Comparison of ENCODE assay signal across 9 cellular contexts in the genomic region with DNA sequence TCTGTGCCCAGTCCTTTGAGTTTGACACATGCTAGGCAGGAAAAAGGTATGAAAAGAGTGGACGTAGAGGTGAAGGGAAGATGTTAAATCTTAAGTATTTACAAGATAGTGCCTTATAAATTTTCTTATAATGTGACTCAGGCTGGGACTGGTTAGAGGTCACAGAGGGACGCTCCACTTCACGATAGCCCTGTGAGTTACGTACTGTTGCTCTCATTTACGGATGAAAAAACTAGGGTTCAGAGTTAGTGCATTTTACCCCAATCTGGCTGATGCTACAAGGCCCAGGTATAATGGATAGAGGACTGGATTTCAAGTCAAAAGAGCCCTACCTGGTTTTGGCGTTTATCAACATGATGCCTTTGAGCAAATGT. TPM values are rescaled to one million over a fixed set of nuclear protein-coding genes. Genes with fewer than 3 reads are reported as not detected.
A peak's percentile ranks its signal among the peaks of the same experiment; 100 is the strongest.
DNase-seq lines count a peak whose midpoint lies in the region; ATAC-seq, FAIRE-seq and TF ChIP-seq lines count a peak whose summit lies in the region.
"Had no signal": no experiment of that assay in that cellular context is flagged by ENCODE, and none has a peak within 500 bp of the region (broad histone marks: within the 10 kb centered on the region; RNA-seq: fewer than 3 reads in every experiment).

No MANE protein-coding gene starts in this region.

- peaks cover 32% of the 10 kb centered on the region for H3K79me2 ChIP-seq in GM12878 (ENCODE audit: control insufficient read depth, insufficient read depth, low read length)

- BruUV-seq in GM12878 (replicated peaks; lab: Mats Ljungman, UMichigan) = TSS peak; percentile 64

- TF ChIP-seq CTCF in BJ (IDR thresholded peaks at IDR 0.05; ENCODE audit: insufficient read depth, low read depth, low read length) = no peak
- TF ChIP-seq CTCF in GM12878 (IDR thresholded peaks at IDR 0.05 in 2 of 3, conservative IDR thresholded peaks at IDR 0.05 in 1 of 3; ENCODE audit: control insufficient read depth in 2 of 3, extremely low read depth in 1 of 3, insufficient read depth in 1 of 3, low read depth in 3 of 3, low read length in 3 of 3) = no peak

- no peak for TF ChIP-seq EP300 in GM12878 (IDR thresholded peaks at IDR 0.05; ENCODE audit: borderline replicate concordance in 1 of 2, control insufficient read depth in 1 of 2, low read depth in 2 of 2, low read length in 2 of 2)

- H2AFZ ChIP-seq in GM12878 (ENCODE audit: control insufficient read depth, low read depth, low read length) = peak overlapping the region; percentile 94; the same call in 1 of the 2 replicates

- no peaks in the 10 kb centered on the region for H3K27me3 ChIP-seq in BJ (ENCODE audit: control insufficient read depth, insufficient read depth, low read length)
- H3K27me3 ChIP-seq in HUES48 (ENCODE audit: control insufficient read depth, insufficient read depth, low read length) = no peaks in the 10 kb centered on the region
- H3K27me3 ChIP-seq in GM12878 (replicated peaks in 1 of 2; ENCODE audit: control insufficient read depth in 2 of 2, insufficient read depth in 2 of 2, low read length in 1 of 2) = 0 out of 4 replicates have a peak, but pooled peaks cover 0 to 6% of the 10 kb centered on the region in 2 experiments
- no peaks in the 10 kb centered on the region for H3K27me3 ChIP-seq in muscle layer of colon (ENCODE audit: control insufficient read depth in 1 of 2, insufficient read depth in 2 of 2, low read length in 2 of 2)

- RAD21 ChIA-PET in GM12878 (lab: Charles Lee; ENCODE audit: unreplicated experiment) = interaction anchor here (1.2 to 2.1 kb wide), 4 partner anchors 22 to 131 kb away, joined by 3 to 19 read pairs (median 4); no protein-coding TSS in a partner anchor

- peak overlapping the region; percentile 96 for H3K27ac ChIP-seq in HUES48 (ENCODE audit: low read depth, low read length)
- no peak overlapping the region for H3K27ac ChIP-seq in GM12878 (ENCODE audit: control insufficient read depth, insufficient read depth)
- peak overlapping the region; percentile 56 for H3K27ac ChIP-seq in muscle layer of colon (ENCODE audit: low read depth, low read length)

- no peak for FAIRE-seq in GM12878 (lab: Jason Lieb, UNC)

- TF ChIP-seq RAD21 in GM12878 (IDR thresholded peaks at IDR 0.05; ENCODE audit: insufficient read depth, low read depth, low read length) = no peak

- H3K4me1 ChIP-seq in HUES48 (ENCODE audit: control insufficient read depth, insufficient read depth, low read length) = peaks cover 31% of the 10 kb centered on the region
- H3K4me1 ChIP-seq in GM12878 (ENCODE audit: control insufficient read depth, insufficient read depth, low read length) = peaks cover 4% of the 10 kb centered on the region
- H3K4me1 ChIP-seq in muscle layer of colon (ENCODE audit: insufficient read depth, low read length) = peaks cover 11% of the 10 kb centered on the region

- H3K36me3 ChIP-seq in BJ (ENCODE audit: control insufficient read depth, insufficient read depth, low read length) (no peaks in the 10 kb centered on the region), HUES48 (ENCODE audit: control insufficient read depth, insufficient read depth, low read length) (no peaks in the 10 kb centered on the region), GM12878 (ENCODE audit: control insufficient read depth in 2 of 2, insufficient read depth in 2 of 2, low read length in 1 of 2) (no peaks in the 10 kb centered on the region), muscle layer of colon (ENCODE audit: insufficient read depth, low read length) (no peaks in the 10 kb centered on the region)

- ATAC-seq in GM12878 (no peak), HG03565 (IDR thresholded peaks at IDR 0.05; ENCODE audit: unreplicated experiment) (no peak)

- in situ Hi-C loops in GM12878 (cut with MboI) = no loop called here

- 80% methylated on average over 6 of the region's 6 CpGs for WGBS in GM12878 (ENCODE audit: insufficient coverage, insufficient replicate concordance, low lambda C conversion rate, missing lambda C conversion rate)

- no peak for TF ChIP-seq POLR2A in GM12878 (IDR thresholded peaks at IDR 0.05; ENCODE audit: low read depth, low read length)

- POLR2A ChIA-PET in BJ (lab: Charles Lee) = no interaction called here
- POLR2A ChIA-PET in GM12878 (lab: Charles Lee) = interaction anchor here (0.6 to 1.5 kb wide), 2 partner anchors 84 to 160 kb away, joined by 5 to 6 read pairs; no protein-coding TSS in a partner anchor

- DNase-seq in BJ (ENCODE audit: low read depth) = no peak
- no peak for DNase-seq in GM12878 (ENCODE audit: low read depth, low spot score)
- DNase-seq in stimulated activated naive CD4-positive, alpha-beta T cell treated with Interleukin-2 at 50 U/mL for 16 hours (lab: John Stamatoyannopoulos, UW) = no peak
- DNase-seq in NCI-H2081 (lab: John Stamatoyannopoulos, UW) = no peak
- DNase-seq in SW 1271 (lab: John Stamatoyannopoulos, UW) = no peak
- DNase-seq: RPMI8226 had no signal

- intact Hi-C loops in GM12878 (cut with micrococcal nuclease; ENCODE audit: unreplicated experiment) = loop anchor here (10.0 kb wide), 1 partner anchor 131 kb away; no protein-coding TSS in a partner anchor

- CTCF ChIA-PET in BJ (lab: Yijun Ruan, JAX) = interaction anchor here (0.8 kb wide), 1 partner anchor 13 kb away, joined by 3 read pairs; no protein-coding TSS in a partner anchor
- CTCF ChIA-PET in GM12878 (lab: Yijun Ruan, JAX) = interaction anchor here (0.7 to 1.9 kb wide), 2 partner anchors 81 to 149 kb away, joined by 3 to 6 read pairs; no protein-coding TSS in a partner anchor

- H3K9me3 ChIP-seq in HUES48 (ENCODE audit: control insufficient read depth, insufficient read depth, low read length) (no peaks in the 10 kb centered on the region), GM12878 (replicated peaks; ENCODE audit: control insufficient read depth, insufficient read depth, low read length) (no peaks in the 10 kb centered on the region; the same call in 2 of the 3 replicates), muscle layer of colon (ENCODE audit: low read length) (no peaks in the 10 kb centered on the region)

- H4K20me1 ChIP-seq in GM12878 (ENCODE audit: control insufficient read depth, insufficient read depth) = no peaks in the 10 kb centered on the region

- H3K4me3 ChIP-seq in BJ (ENCODE audit: low read depth, low read length) (peak overlapping the region; percentile 96), HUES48 (ENCODE audit: low read depth, low read length) (peak overlapping the region; percentile 93), GM12878 (peak overlapping the region; percentile 81; the same call in 1 of the 2 replicates), muscle layer of colon (ENCODE audit: low read depth in 1 of 2, low read length in 2 of 2) (peak overlapping the region; percentile 49 to 86)

- peak overlapping the region; percentile 96 for H3K4me2 ChIP-seq in GM12878 (ENCODE audit: control insufficient read depth, insufficient read depth)

- SMC1A ChIA-PET in GM12878 (lab: Charles Lee; ENCODE audit: uncharacterized antibody, unreplicated experiment) = interaction anchor here (1.3 kb wide), 2 partner anchors 25 to 47 kb away, joined by 3 to 4 read pairs; no protein-coding TSS in a partner anchor

- H3K9ac ChIP-seq in HUES48 (ENCODE audit: low read depth, low read length) = peak overlapping the region; percentile 90
- H3K9ac ChIP-seq in GM12878 (ENCODE audit: control insufficient read depth, insufficient read depth, low read length) = peak overlapping the region; percentile 82; the same call in 1 of the 2 replicates
- H3K9ac ChIP-seq in muscle layer of colon (ENCODE audit: low read length) = peak overlapping the region; percentile 55

TF ChIP-seq in GM12878, 131 proteins besides CTCF, POLR2A, EP300 and RAD21 (continues in another document):
- TF ChIP-seq SMC3 (IDR thresholded peaks at IDR 0.05; ENCODE audit: borderline replicate concordance, low read length) = no peak
- TF ChIP-seq BMI1 (IDR thresholded peaks at IDR 0.05; ENCODE audit: borderline replicate concordance) = no peak

RNA-seq across cellular contexts. Expression of gene TUT4, which starts 1.4 kb away (rescaled TPM):
- polyA plus RNA-seq in BJ (2011; rRNA removed) = 17.6 and 27.9 TPM in 2 replicates
- polyA minus RNA-seq in BJ (2011; rRNA and poly(A)+ RNA removed) = 7.4 and 8.7 TPM in 2 replicates
- total RNA-seq in GM12878 (2013; cell fraction: nucleolus; rRNA removed) = 252 and 259 TPM in 2 replicates
- 26.7 and 32.8 TPM in 2 replicates for total RNA-seq in GM12878 (2014; rRNA removed)
- 25.9 and 29.5 TPM in 2 replicates for total RNA-seq in GM12878 (2014; rRNA removed; fragmentation: Illumina TruSeq; extraction: Trizol)
- total RNA-seq in GM12878 (2021) = 27.7 and 28.0 TPM in 2 replicates
- 22.2 TPM for polyA plus RNA-seq in GM12878 (2011; ENCODE audit: low read depth)
- 40.7 and 43.9 TPM in 2 replicates for polyA plus RNA-seq in GM12878 (2011; rRNA removed)
- polyA plus RNA-seq in GM12878 (2011; cell fraction: cytosol; rRNA removed) = 33.3 and 42.0 TPM in 2 replicates
- 116 and 123 TPM in 2 replicates for polyA plus RNA-seq in GM12878 (2011; cell fraction: nucleus; rRNA removed)
- polyA plus RNA-seq in GM12878 (2012) = 35.8 and 41.9 TPM in 2 replicates
- polyA plus RNA-seq in GM12878 (2014; fragmentation: Illumina TruSeq; extraction: Trizol) = 36.0 and 48.1 TPM in 2 replicates
- 10 to 100 TPM in 1 of 2 experiments, 1 to 10 TPM in 1; 9.4 to 11.5 TPM for polyA plus RNA-seq in GM12878 (2014; fragmentation: Nextera tagmentation; extraction: Ambion mirVana)
- polyA plus RNA-seq in GM12878 (2014; rRNA removed) = 25.9 and 31.1 TPM in 2 replicates
- 10 to 100 TPM; 27.6 to 32.9 TPM for polyA plus RNA-seq in GM12878 (2016; fragmentation: Nextera tagmentation; extraction: Ambion mirVana)
- polyA minus RNA-seq in GM12878 (2011; rRNA and poly(A)+ RNA removed) = 24.8 and 27.2 TPM in 2 replicates
- 16.6 and 19.1 TPM in 2 replicates for polyA minus RNA-seq in GM12878 (2011; cell fraction: cytosol; rRNA and poly(A)+ RNA removed)
- polyA minus RNA-seq in GM12878 (2011; cell fraction: nucleus; rRNA and poly(A)+ RNA removed) = 32.0 and 47.8 TPM in 2 replicates

RNA-seq across cellular contexts. Expression of gene GPX7, which starts 47.9 kb away (rescaled TPM):
- polyA plus RNA-seq in BJ (2011; rRNA removed) = 40.6 and 44.5 TPM in 2 replicates
- 14.2 and 28.9 TPM in 2 replicates for polyA minus RNA-seq in BJ (2011; rRNA and poly(A)+ RNA removed)
- total RNA-seq in GM12878 (2013; cell fraction: nucleolus; rRNA removed) = 3.5 and 3.6 TPM in 2 replicates
- 4.0 and 4.2 TPM in 2 replicates for total RNA-seq in GM12878 (2014; rRNA removed)
- 2.3 and 2.9 TPM in 2 replicates for total RNA-seq in GM12878 (2014; rRNA removed; fragmentation: Illumina TruSeq; extraction: Trizol)
- total RNA-seq in GM12878 (2021) = 1.9 and 2.6 TPM in 2 replicates
- 5.4 TPM for polyA plus RNA-seq in GM12878 (2011; ENCODE audit: low read depth)
- polyA plus RNA-seq in GM12878 (2011; rRNA removed) = not detected in 2 replicates
- polyA plus RNA-seq in GM12878 (2011; cell fraction: cytosol; rRNA removed) = 0.13 TPM in 1 of 2 replicates, not detected in the other
- polyA plus RNA-seq in GM12878 (2011; cell fraction: nucleus; rRNA removed) = 0.16 TPM in 1 of 2 replicates, not detected in the other
- polyA plus RNA-seq in GM12878 (2012) = 9.1 and 9.8 TPM in 2 replicates
- polyA plus RNA-seq in GM12878 (2014; fragmentation: Illumina TruSeq; extraction: Trizol) = 2.4 and 3.7 TPM in 2 replicates
- 1 to 10 TPM; 1.9 to 2.2 TPM for polyA plus RNA-seq in GM12878 (2014; fragmentation: Nextera tagmentation; extraction: Ambion mirVana)
- polyA plus RNA-seq in GM12878 (2014; rRNA removed) = 3.8 and 4.1 TPM in 2 replicates
- polyA plus RNA-seq in GM12878 (2016; fragmentation: Nextera tagmentation; extraction: Ambion mirVana) = 1 to 10 TPM; 2.3 to 2.5 TPM
- not detected in 2 replicates for polyA minus RNA-seq in GM12878 (2011; rRNA and poly(A)+ RNA removed)
- polyA minus RNA-seq in GM12878 (2011; cell fraction: cytosol; rRNA and poly(A)+ RNA removed) = not detected in 2 replicates
- not detected in 2 replicates for polyA minus RNA-seq in GM12878 (2011; cell fraction: nucleus; rRNA and poly(A)+ RNA removed)
